ENCODE assay signal across 2 cellular contexts in the genomic region with DNA sequence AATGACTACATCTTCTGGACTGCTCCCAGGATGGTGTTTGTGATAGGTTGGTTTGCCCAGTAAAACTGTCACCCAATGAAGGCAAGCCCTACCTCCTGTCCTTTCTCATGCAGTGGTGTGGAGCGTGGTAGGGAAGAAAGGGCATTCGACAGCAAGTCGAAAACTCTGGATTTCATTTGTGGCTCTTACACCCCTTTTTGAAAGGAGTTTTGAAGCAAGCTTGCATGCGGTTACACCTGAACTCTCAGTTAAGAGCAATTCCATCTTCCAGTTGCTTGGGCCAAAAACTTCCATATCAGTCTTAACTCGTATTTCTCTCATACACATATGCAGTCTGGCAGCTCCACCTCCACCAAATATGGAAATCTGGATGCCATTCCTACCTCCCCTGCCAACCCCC.
TF ChIP-seq lines count a peak whose summit lies in the region.

No MANE protein-coding gene starts in this region.

TF ChIP-seq in H1, 55 proteins besides CTCF, POLR2A, EP300 and RAD21:
- no peak for TF ChIP-seq HDAC2 (IDR thresholded peaks at IDR 0.05; ENCODE audit: borderline replicate concordance in 1 of 2, low read depth in 2 of 2, low read length in 2 of 2)
- no peak for TF ChIP-seq SIRT6 (IDR thresholded peaks at IDR 0.05; ENCODE audit: low read length)
- TF ChIP-seq, protein P1, sequence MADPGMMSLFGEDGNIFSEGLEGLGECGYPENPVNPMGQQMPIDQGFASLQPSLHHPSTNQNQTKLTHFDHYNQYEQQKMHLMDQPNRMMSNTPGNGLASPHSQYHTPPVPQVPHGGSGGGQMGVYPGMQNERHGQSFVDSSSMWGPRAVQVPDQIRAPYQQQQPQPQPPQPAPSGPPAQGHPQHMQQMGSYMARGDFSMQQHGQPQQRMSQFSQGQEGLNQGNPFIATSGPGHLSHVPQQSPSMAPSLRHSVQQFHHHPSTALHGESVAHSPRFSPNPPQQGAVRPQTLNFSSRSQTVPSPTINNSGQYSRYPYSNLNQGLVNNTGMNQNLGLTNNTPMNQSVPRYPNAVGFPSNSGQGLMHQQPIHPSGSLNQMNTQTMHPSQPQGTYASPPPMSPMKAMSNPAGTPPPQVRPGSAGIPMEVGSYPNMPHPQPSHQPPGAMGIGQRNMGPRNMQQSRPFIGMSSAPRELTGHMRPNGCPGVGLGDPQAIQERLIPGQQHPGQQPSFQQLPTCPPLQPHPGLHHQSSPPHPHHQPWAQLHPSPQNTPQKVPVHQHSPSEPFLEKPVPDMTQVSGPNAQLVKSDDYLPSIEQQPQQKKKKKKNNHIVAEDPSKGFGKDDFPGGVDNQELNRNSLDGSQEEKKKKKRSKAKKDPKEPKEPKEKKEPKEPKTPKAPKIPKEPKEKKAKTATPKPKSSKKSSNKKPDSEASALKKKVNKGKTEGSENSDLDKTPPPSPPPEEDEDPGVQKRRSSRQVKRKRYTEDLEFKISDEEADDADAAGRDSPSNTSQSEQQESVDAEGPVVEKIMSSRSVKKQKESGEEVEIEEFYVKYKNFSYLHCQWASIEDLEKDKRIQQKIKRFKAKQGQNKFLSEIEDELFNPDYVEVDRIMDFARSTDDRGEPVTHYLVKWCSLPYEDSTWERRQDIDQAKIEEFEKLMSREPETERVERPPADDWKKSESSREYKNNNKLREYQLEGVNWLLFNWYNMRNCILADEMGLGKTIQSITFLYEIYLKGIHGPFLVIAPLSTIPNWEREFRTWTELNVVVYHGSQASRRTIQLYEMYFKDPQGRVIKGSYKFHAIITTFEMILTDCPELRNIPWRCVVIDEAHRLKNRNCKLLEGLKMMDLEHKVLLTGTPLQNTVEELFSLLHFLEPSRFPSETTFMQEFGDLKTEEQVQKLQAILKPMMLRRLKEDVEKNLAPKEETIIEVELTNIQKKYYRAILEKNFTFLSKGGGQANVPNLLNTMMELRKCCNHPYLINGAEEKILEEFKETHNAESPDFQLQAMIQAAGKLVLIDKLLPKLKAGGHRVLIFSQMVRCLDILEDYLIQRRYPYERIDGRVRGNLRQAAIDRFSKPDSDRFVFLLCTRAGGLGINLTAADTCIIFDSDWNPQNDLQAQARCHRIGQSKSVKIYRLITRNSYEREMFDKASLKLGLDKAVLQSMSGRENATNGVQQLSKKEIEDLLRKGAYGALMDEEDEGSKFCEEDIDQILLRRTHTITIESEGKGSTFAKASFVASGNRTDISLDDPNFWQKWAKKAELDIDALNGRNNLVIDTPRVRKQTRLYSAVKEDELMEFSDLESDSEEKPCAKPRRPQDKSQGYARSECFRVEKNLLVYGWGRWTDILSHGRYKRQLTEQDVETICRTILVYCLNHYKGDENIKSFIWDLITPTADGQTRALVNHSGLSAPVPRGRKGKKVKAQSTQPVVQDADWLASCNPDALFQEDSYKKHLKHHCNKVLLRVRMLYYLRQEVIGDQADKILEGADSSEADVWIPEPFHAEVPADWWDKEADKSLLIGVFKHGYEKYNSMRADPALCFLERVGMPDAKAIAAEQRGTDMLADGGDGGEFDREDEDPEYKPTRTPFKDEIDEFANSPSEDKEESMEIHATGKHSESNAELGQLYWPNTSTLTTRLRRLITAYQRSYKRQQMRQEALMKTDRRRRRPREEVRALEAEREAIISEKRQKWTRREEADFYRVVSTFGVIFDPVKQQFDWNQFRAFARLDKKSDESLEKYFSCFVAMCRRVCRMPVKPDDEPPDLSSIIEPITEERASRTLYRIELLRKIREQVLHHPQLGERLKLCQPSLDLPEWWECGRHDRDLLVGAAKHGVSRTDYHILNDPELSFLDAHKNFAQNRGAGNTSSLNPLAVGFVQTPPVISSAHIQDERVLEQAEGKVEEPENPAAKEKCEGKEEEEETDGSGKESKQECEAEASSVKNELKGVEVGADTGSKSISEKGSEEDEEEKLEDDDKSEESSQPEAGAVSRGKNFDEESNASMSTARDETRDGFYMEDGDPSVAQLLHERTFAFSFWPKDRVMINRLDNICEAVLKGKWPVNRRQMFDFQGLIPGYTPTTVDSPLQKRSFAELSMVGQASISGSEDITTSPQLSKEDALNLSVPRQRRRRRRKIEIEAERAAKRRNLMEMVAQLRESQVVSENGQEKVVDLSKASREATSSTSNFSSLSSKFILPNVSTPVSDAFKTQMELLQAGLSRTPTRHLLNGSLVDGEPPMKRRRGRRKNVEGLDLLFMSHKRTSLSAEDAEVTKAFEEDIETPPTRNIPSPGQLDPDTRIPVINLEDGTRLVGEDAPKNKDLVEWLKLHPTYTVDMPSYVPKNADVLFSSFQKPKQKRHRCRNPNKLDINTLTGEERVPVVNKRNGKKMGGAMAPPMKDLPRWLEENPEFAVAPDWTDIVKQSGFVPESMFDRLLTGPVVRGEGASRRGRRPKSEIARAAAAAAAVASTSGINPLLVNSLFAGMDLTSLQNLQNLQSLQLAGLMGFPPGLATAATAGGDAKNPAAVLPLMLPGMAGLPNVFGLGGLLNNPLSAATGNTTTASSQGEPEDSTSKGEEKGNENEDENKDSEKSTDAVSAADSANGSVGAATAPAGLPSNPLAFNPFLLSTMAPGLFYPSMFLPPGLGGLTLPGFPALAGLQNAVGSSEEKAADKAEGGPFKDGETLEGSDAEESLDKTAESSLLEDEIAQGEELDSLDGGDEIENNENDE (IDR thresholded peaks at IDR 0.05; ENCODE audit: insufficient replicate concordance, low read length): no peak

TF ChIP-seq in SK-N-SH, 30 proteins besides CTCF, POLR2A, EP300 and RAD21:
- TF ChIP-seq YY1 (IDR thresholded peaks at IDR 0.05; ENCODE audit: low read depth): no peak
- no peak for TF ChIP-seq EZH2phosphoT487 (IDR thresholded peaks at IDR 0.05; ENCODE audit: borderline replicate concordance, low read depth)
- TF ChIP-seq POLR2AphosphoS5 (IDR thresholded peaks at IDR 0.05; ENCODE audit: low read depth, low read length): no peak
- no peak for TF ChIP-seq GATA2 (CRISPR knock-in tag; IDR thresholded peaks at IDR 0.05)
- TF ChIP-seq, protein P2, sequence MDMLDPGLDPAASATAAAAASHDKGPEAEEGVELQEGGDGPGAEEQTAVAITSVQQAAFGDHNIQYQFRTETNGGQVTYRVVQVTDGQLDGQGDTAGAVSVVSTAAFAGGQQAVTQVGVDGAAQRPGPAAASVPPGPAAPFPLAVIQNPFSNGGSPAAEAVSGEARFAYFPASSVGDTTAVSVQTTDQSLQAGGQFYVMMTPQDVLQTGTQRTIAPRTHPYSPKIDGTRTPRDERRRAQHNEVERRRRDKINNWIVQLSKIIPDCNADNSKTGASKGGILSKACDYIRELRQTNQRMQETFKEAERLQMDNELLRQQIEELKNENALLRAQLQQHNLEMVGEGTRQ (IDR thresholded peaks at IDR 0.05; ENCODE audit: borderline replicate concordance, low read depth, low read length): no peak
- TF ChIP-seq TCF12 (IDR thresholded peaks at IDR 0.05): no peak
- TF ChIP-seq FOSL2 (IDR thresholded peaks at IDR 0.05; ENCODE audit: borderline replicate concordance, low read depth): no peak
- TF ChIP-seq, protein P3, sequence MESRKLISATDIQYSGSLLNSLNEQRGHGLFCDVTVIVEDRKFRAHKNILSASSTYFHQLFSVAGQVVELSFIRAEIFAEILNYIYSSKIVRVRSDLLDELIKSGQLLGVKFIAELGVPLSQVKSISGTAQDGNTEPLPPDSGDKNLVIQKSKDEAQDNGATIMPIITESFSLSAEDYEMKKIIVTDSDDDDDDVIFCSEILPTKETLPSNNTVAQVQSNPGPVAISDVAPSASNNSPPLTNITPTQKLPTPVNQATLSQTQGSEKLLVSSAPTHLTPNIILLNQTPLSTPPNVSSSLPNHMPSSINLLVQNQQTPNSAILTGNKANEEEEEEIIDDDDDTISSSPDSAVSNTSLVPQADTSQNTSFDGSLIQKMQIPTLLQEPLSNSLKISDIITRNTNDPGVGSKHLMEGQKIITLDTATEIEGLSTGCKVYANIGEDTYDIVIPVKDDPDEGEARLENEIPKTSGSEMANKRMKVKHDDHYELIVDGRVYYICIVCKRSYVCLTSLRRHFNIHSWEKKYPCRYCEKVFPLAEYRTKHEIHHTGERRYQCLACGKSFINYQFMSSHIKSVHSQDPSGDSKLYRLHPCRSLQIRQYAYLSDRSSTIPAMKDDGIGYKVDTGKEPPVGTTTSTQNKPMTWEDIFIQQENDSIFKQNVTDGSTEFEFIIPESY (IDR thresholded peaks at IDR 0.05; ENCODE audit: borderline replicate concordance, low read depth): no peak
- no peak for TF ChIP-seq NFIC (IDR thresholded peaks at IDR 0.05; ENCODE audit: borderline replicate concordance)
- TF ChIP-seq TAF1 (IDR thresholded peaks at IDR 0.05; ENCODE audit: borderline replicate concordance, low read depth, low read length): no peak
- TF ChIP-seq FOXM1 (IDR thresholded peaks at IDR 0.05; ENCODE audit: low read depth): no peak
- no peak for TF ChIP-seq GABPA (IDR thresholded peaks at IDR 0.05; ENCODE audit: low read depth)
- TF ChIP-seq, protein P4, sequence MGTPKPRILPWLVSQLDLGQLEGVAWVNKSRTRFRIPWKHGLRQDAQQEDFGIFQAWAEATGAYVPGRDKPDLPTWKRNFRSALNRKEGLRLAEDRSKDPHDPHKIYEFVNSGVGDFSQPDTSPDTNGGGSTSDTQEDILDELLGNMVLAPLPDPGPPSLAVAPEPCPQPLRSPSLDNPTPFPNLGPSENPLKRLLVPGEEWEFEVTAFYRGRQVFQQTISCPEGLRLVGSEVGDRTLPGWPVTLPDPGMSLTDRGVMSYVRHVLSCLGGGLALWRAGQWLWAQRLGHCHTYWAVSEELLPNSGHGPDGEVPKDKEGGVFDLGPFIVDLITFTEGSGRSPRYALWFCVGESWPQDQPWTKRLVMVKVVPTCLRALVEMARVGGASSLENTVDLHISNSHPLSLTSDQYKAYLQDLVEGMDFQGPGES (IDR thresholded peaks at IDR 0.05; ENCODE audit: low read depth, low read length): no peak
- TF ChIP-seq JUND (IDR thresholded peaks at IDR 0.05): no peak
- no peak for TF ChIP-seq CHD2 (IDR thresholded peaks at IDR 0.05; ENCODE audit: low read length, partially characterized antibody)
